17 cellular contexts compared by ENCODE assay signal in genomic region chr16:17461951-17462729, GRCh38. TPM values are rescaled to one million over a fixed set of nuclear protein-coding genes. Genes with fewer than 3 reads are reported as not detected.
DNase-seq lines count a peak whose midpoint lies in the region; TF ChIP-seq lines count a peak whose summit lies in the region.
"Had no signal": no experiment of that assay in that cellular context is flagged by ENCODE, and none has a peak within 500 bp of the region (broad histone marks: within the 10 kb centered on the region; RNA-seq: fewer than 3 reads in every experiment).

No MANE protein-coding gene starts in this region.

- H3K36me3 ChIP-seq in WERI-Rb-1 (no peaks in the 10 kb centered on the region), spleen (no peaks in the 10 kb centered on the region), PC-9 (ENCODE audit: low read depth) (no peaks in the 10 kb centered on the region), testis (ENCODE audit: low read depth, missing control alignments) (no peaks in the 10 kb centered on the region)
- H3K36me3 ChIP-seq: ascending aorta, lower lobe of right lung had no signal

- TF ChIP-seq POLR2A in spleen (IDR thresholded peaks at IDR 0.05) (no peak), testis (IDR thresholded peaks at IDR 0.05) (no peak)

- peak overlapping the region; percentile 34 for H3K27ac Mint-ChIP-seq in activated CD4-positive, alpha-beta T cell treated with anti-CD3 and anti-CD28 coated beads, Interleukin-2, amount 10 ng/mL, durations not matched to agents 24 days and 14 days
- no peak overlapping the region for H3K27ac Mint-ChIP-seq in mesothelial cell of epicardium
- H3K27ac Mint-ChIP-seq: progenitor cell of endocrine pancreas, T-cell had no signal

- no peaks in the 10 kb centered on the region for H4K20me1 ChIP-seq in PC-9 (ENCODE audit: insufficient read depth)

- POLR2A ChIA-PET in PC-9 (lab: Charles Lee; ENCODE audit: unreplicated experiment) = no interaction called here

- CTCF ChIA-PET in PC-9 (lab: Charles Lee) = no interaction called here

- H3K4me1 Mint-ChIP-seq in activated CD4-positive, alpha-beta T cell treated with anti-CD3 and anti-CD28 coated beads, Interleukin-2, amount 10 ng/mL, durations not matched to agents 24 days and 14 days = peaks cover 51% of the 10 kb centered on the region
- peaks cover 37% of the 10 kb centered on the region for H3K4me1 Mint-ChIP-seq in mesothelial cell of epicardium

- H3K4me1 ChIP-seq in spleen (peaks cover 12 to 93% (median 43%) of the 10 kb centered on the region in 6 donors), PC-9 (replicated peaks; ENCODE audit: insufficient read depth) (no peaks in the 10 kb centered on the region), testis (peaks cover 19% of the 10 kb centered on the region)
- H3K4me1 ChIP-seq: ascending aorta had no signal

- intact Hi-C loops in activated CD4-positive, alpha-beta T cell treated with anti-CD3 and anti-CD28 coated beads, Interleukin-2, amount 10 ng/mL, durations not matched to agents 24 days and 14 days (cut with micrococcal nuclease) = loop anchor here (10.0 kb wide), 1 partner anchor 247 kb away; no protein-coding TSS in a partner anchor
- intact Hi-C loops in spleen (cut with DNase I; ENCODE audit: low total_unique reads) = no loop called here
- intact Hi-C loops in PC-9 (cut with micrococcal nuclease; ENCODE audit: unreplicated experiment) = no loop called here
- intact Hi-C loops in testis (cut with DNase I; ENCODE audit: low total_unique reads) = no loop called here

- no peaks in the 10 kb centered on the region for H3K79me2 ChIP-seq in PC-9 (ENCODE audit: low read depth)

- no peak for DNase-seq in activated CD4-positive, alpha-beta T cell treated with anti-CD3 and anti-CD28 coated beads, Interleukin-2, amount 10 ng/mL, durations not matched to agents 24 days and 14 days
- DNase-seq in activated CD4-positive, alpha-beta T cell treated with anti-CD3 and anti-CD28 coated beads for 1 hour = no peak
- DNase-seq in KBM-7 (peak; percentile 96), WERI-Rb-1 (peak; percentile 46), spleen (peak; percentile 86), PC-9 (no peak), mesothelial cell of epicardium (ENCODE audit: low spot score in 2 of 2, unreplicated experiment in 2 of 2) (no peak), testis (no peak)
- DNase-seq: ACHN; DMS53; effector memory CD4-positive, alpha-beta T cell; lower lobe of right lung; NCI-H69; stimulated activated CD4-positive, alpha-beta T cell treated with anti-CD3 and anti-CD28 coated beads, Interleukin-4, amount 100 ng/mL, for 4 hours had no signal

- no peaks in the 10 kb centered on the region for H3F3A ChIP-seq in PC-9 (ENCODE audit: insufficient read depth, low read depth)

- no peaks in the 10 kb centered on the region for H3K9me2 ChIP-seq in PC-9 (ENCODE audit: insufficient read depth)

- H3K9me3 ChIP-seq in WERI-Rb-1 (ENCODE audit: severe bottlenecking) (no peaks in the 10 kb centered on the region), spleen (no peaks in the 10 kb centered on the region), PC-9 (ENCODE audit: insufficient read depth, low read depth) (no peaks in the 10 kb centered on the region), testis (no peaks in the 10 kb centered on the region)
- H3K9me3 ChIP-seq: ascending aorta, lower lobe of right lung had no signal

- H3K36me3 Mint-ChIP-seq in activated CD4-positive, alpha-beta T cell treated with anti-CD3 and anti-CD28 coated beads, Interleukin-2, amount 10 ng/mL, durations not matched to agents 24 days and 14 days (ENCODE audit: low read depth) = peaks cover 43% of the 10 kb centered on the region
- H3K36me3 Mint-ChIP-seq in mesothelial cell of epicardium = peaks cover 3% of the 10 kb centered on the region

- H3K4me3 ChIP-seq in WERI-Rb-1 (ENCODE audit: low read depth, low read length) (no peak overlapping the region), spleen (peak overlapping the region in 1 of 8 donors; percentile 49), PC-9 (no peak overlapping the region), testis (no peak overlapping the region)
- H3K4me3 ChIP-seq: ascending aorta, lower lobe of right lung had no signal

- H3K27ac ChIP-seq in WERI-Rb-1 (no peak overlapping the region), spleen (peak overlapping the region in 4 of 8 donors; percentile 32 to 61 (median 53)), PC-9 (no peak overlapping the region), testis (no peak overlapping the region)
- H3K27ac ChIP-seq: ascending aorta, lower lobe of right lung had no signal

- H3K4me3 Mint-ChIP-seq in activated CD4-positive, alpha-beta T cell treated with anti-CD3 and anti-CD28 coated beads, Interleukin-2, amount 10 ng/mL, durations not matched to agents 24 days and 14 days = no peak overlapping the region
- no peak overlapping the region for H3K4me3 Mint-ChIP-seq in mesothelial cell of epicardium

- H2AFZ ChIP-seq in PC-9 = no peak overlapping the region

- 38 to 47% (median 44%) methylated on average over 12 to 13 of the region's 13 CpGs for WGBS in spleen, 5 donors
- 80 to 89% methylated on average over 11 to 13 of the region's 13 CpGs for WGBS in testis, 2 donors

- TF ChIP-seq CTCF in WERI-Rb-1 (IDR thresholded peaks at IDR 0.05; ENCODE audit: low read depth, low read length) (peak; percentile 37), spleen (IDR thresholded peaks at IDR 0.05 in 8 of 11, conservative IDR thresholded peaks at IDR 0.05 in 3 of 11) (peak in 2 of 11 experiments; percentile 21), PC-9 (conservative IDR thresholded peaks at IDR 0.05) (no peak), mesothelial cell of epicardium (IDR thresholded peaks at IDR 0.05; ENCODE audit: unreplicated experiment) (no peak), testis (IDR thresholded peaks at IDR 0.05) (no peak)

- no peak overlapping the region for H3K4me2 ChIP-seq in PC-9

- H3K27me3 ChIP-seq in WERI-Rb-1 (ENCODE audit: insufficient read depth, low read depth, severe bottlenecking) (no peaks in the 10 kb centered on the region), spleen (replicated peaks in 1 of 7) (no peaks in the 10 kb centered on the region), PC-9 (ENCODE audit: insufficient read depth, low read depth) (peaks cover 25% of the 10 kb centered on the region; the same call in 1 of the 2 replicates), testis (no peaks in the 10 kb centered on the region)
- H3K27me3 ChIP-seq: ascending aorta had no signal

- no peaks in the 10 kb centered on the region for H3K9me3 Mint-ChIP-seq in activated CD4-positive, alpha-beta T cell treated with anti-CD3 and anti-CD28 coated beads, Interleukin-2, amount 10 ng/mL, durations not matched to agents 24 days and 14 days
- H3K9me3 Mint-ChIP-seq in mesothelial cell of epicardium = peaks cover 5% of the 10 kb centered on the region
- H3K9me3 Mint-ChIP-seq: T-cell had no signal

- in situ Hi-C loops in KBM-7 (cut with MboI; ENCODE audit: low pct_unique_long_range_greater_than_20kb, low sequenced_read_pairs) = loop anchor here (25.0 kb wide), 1 partner anchor 150 kb away; no protein-coding TSS in a partner anchor

- H3K27me3 Mint-ChIP-seq in activated CD4-positive, alpha-beta T cell treated with anti-CD3 and anti-CD28 coated beads, Interleukin-2, amount 10 ng/mL, durations not matched to agents 24 days and 14 days = no peaks in the 10 kb centered on the region
- no peaks in the 10 kb centered on the region for H3K27me3 Mint-ChIP-seq in mesothelial cell of epicardium (ENCODE audit: low read depth)
- H3K27me3 Mint-ChIP-seq: progenitor cell of endocrine pancreas, T-cell had no signal

- BruUV-seq in PC-9 (replicated peaks; lab: Mats Ljungman, UMichigan) = no TSS peak

RNA-seq across cellular contexts. Expression of gene XYLT1, which starts 8.6 kb away (rescaled TPM):
- total RNA-seq in activated CD4-positive, alpha-beta T cell treated with anti-CD3 and anti-CD28 coated beads, Interleukin-2, amount 10 ng/mL, durations not matched to agents 24 days and 14 days = 13.0 and 14.7 TPM in 2 replicates
- total RNA-seq in spleen = 10 to 100 TPM; 17.2 to 40.7 (median 25.2) TPM
- 1 to 10 TPM; 2.1 to 3.2 (median 2.4) TPM for polyA plus RNA-seq in spleen
- total RNA-seq in PC-9 (2021) = 1.3 and 1.7 TPM in 2 replicates
- 11.8 to 15.2 TPM (median 13.0 TPM) in 3 replicates for total RNA-seq in mesothelial cell of epicardium
- 10 to 100 TPM; 13.6 to 20.7 TPM for total RNA-seq in testis
- 6.5 TPM for polyA plus RNA-seq in testis (ENCODE audit: insufficient read depth, low read depth, low replicate concordance)

Comparison
In these comparisons a context has a peak if more than half of its experiments do, and no peak if none do; other contexts are left out.
1. DNase-seq: peak in KBM-7 (single experiment), WERI-Rb-1 (single experiment) and spleen (single experiment); none in activated CD4-positive, alpha-beta T cell treated with anti-CD3 and anti-CD28 coated beads, Interleukin-2, amount 10 ng/mL, durations not matched to agents 24 days and 14 days (single experiment), activated CD4-positive, alpha-beta T cell treated with anti-CD3 and anti-CD28 coated beads for 1 hour (single experiment), PC-9 (0 of 2), mesothelial cell of epicardium (0 of 2) and testis (single experiment).